Comparison of ENCODE assay signal across 8 cellular contexts in the genomic region with DNA sequence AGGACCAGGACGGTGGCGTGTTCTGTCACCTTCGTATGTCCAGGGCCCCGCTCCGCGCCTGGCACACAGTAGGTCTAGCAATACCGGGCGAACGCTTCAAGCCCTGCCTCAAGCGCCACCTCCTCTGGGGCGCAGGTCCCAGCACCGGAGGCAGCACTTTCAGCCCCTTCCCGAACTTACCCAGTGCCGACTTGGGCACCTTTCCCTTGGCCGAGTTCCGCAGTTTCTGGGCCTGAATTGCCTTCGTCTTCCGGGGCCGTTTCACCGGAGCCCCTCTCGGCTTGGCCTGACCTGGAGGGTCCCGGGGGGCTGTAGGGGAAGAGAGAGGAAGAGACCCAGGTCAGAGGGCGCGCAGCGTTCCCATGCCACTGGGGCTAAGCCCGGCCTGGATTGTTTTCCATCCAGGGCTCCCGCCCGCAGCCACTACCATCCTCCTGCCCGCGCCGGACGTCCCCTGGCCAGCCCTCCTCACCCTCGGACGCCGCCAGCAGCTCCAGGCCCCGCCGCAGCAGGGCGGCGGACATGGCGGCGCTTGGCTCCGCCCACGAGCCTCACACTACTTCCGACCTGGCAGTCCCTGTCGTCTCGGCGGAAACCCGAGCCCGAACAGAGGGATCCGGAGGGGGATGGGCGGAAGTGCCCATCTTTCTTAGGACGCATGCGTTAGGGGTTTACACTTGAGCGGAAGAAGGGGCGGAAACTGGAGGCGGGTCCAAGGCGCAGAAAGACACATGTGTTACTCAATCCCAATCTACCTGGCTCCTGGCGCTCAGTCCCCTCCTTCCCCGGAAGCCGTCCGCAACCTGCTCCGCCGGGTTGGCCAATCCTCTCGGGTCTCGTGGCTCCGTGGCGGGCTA. TPM values are rescaled to one million over a fixed set of nuclear protein-coding genes. Genes with fewer than 3 reads are reported as not detected.
DNase-seq lines count a peak whose midpoint lies in the region; ATAC-seq and TF ChIP-seq lines count a peak whose summit lies in the region.

A gene with protein sequence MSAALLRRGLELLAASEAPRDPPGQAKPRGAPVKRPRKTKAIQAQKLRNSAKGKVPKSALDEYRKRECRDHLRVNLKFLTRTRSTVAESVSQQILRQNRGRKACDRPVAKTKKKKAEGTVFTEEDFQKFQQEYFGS (minus strand): TSS at position 534 of the 857 bp plus-strand sequence. CDS start 10 bp downstream, at position 524.

- H3K4me3 ChIP-seq in AG10803 (ENCODE audit: low read length), result peak within 1 kb of the TSS; percentile 97

- DNase-seq in AG10803 (ENCODE audit: low read depth) (peak; percentile 99), NCI-H510A (lab: John Stamatoyannopoulos, UW) (peak; percentile 95), cerebellum (ENCODE audit: low spot score) (peak; percentile 99), islet precursor cell (peak; percentile 100)
- DNase-seq in activated CD4-positive, alpha-beta T cell treated with anti-CD3 and anti-CD28 coated beads for 1 hour, result peak; percentile 98
- peak; percentile 99 for DNase-seq in stimulated activated CD4-positive, alpha-beta T cell treated with anti-CD3 and anti-CD28 coated beads, Interleukin-12 subunit alpha, Interleukin-12 subunit beta, amount 100 ng/mL, for 48 hours (ENCODE audit: low read depth in 2 of 3, low spot score in 1 of 3)

- no peak for TF ChIP-seq CTCF in AG10803 (conservative IDR thresholded peaks at IDR 0.05; ENCODE audit: low read length)

- ATAC-seq in GM19043 (IDR thresholded peaks at IDR 0.05; ENCODE audit: low read depth, unreplicated experiment) (peak; percentile 74), HG03378 (IDR thresholded peaks at IDR 0.05; ENCODE audit: unreplicated experiment) (peak; percentile 66)

RNA-seq across cellular contexts. Expression of the gene that starts here (rescaled TPM):
- 18.0 TPM for total RNA-seq in cerebellum

Comparison
In these comparisons a context has a peak if more than half of its experiments do, and no peak if none do; other contexts are left out.
1. Peak in every context shown above with its lines: DNase-seq, ATAC-seq and H3K4me3 ChIP-seq.